Comparison of ENCODE assay signal across 8 cellular contexts in genomic region chr19:57499680-57500395, GRCh38. TPM values are rescaled to one million over a fixed set of nuclear protein-coding genes. Genes with fewer than 3 reads are reported as not detected.
DNase-seq lines count a peak whose midpoint lies in the region; ATAC-seq and TF ChIP-seq lines count a peak whose summit lies in the region.
"Not testable (repeated sequence)": the region's sequence is repeated elsewhere in the genome, so short reads cannot be mapped to it uniquely, and the experiment has no call there.

ZNF773 (plus strand) TSS chr19:57499938; CDS start chr19:57500081, 143 bp downstream.

- H3K27ac Mint-ChIP-seq in GM23338: not testable (repeated sequence)
- H3K27ac Mint-ChIP-seq in activated T-helper 2 cell treated with anti-CD3 and anti-CD28 coated beads, Interferon-gamma antibody, Interleukin-2, Interleukin-4, amounts not matched to agents 10 μg/mL and 5 μg/mL and 100 μg/mL, durations not matched to agents 14 hours and 24 hours and 36 hours: peak within 1 kb of the TSS; percentile 47
- peak within 1 kb of the TSS; percentile 52 for H3K27ac Mint-ChIP-seq in nephron progenitor cell

- POLR2A ChIA-PET in RWPE1 (lab: Yijun Ruan, JAX; ENCODE audit: low non-redundant PET): interaction anchor here (0.7 kb wide), 1 partner anchor 19 kb away, joined by 7 read pairs; no protein-coding TSS in a partner anchor

- peak; percentile 98 for ATAC-seq in GM23338
- ATAC-seq in stimulated activated naive CD8-positive, alpha-beta T cell treated with anti-CD3 and anti-CD28 coated beads, Interleukin-15, Interleukin-2, amounts not matched to agents 100 U/mL and 50 U/mL, for 24 hours: peak; percentile 100

- not testable (repeated sequence) for H3K27me3 Mint-ChIP-seq in GM23338 (ENCODE audit: insufficient read depth, low read depth, poor library complexity); activated T-helper 2 cell treated with anti-CD3 and anti-CD28 coated beads, Interferon-gamma antibody, Interleukin-2, Interleukin-4, amounts not matched to agents 10 μg/mL and 5 μg/mL and 100 μg/mL, durations not matched to agents 14 hours and 24 hours and 36 hours (ENCODE audit: low read depth); nephron progenitor cell (ENCODE audit: low read depth, poor library complexity)

- CTCF ChIA-PET in RWPE1 (lab: Yijun Ruan, JAX): not testable (repeated sequence)

- H3K4me1 ChIP-seq in GM23338 (ENCODE audit: insufficient read depth): not testable (repeated sequence)

- peaks cover 28% of the 10 kb centered on the region for H3K79me2 ChIP-seq in GM23338 (replicated peaks; ENCODE audit: insufficient read depth)

- peak within 1 kb of the TSS; percentile 71 for H3K4me3 ChIP-seq in GM23338

- not testable (repeated sequence) for H3K27ac ChIP-seq in GM23338 (ENCODE audit: low read depth)
- peak within 1 kb of the TSS; percentile 80 for H3K27ac ChIP-seq in RWPE1

- H3F3A ChIP-seq in GM23338 (replicated peaks; ENCODE audit: low read depth): not testable (repeated sequence)

- DNase-seq in EH (ENCODE audit: low read depth) (peak; percentile 95), GM23338 (ENCODE audit: low spot score) (peak; percentile 98), LHCN-M2 (ENCODE audit: low read depth) (peak; percentile 94), RWPE1 (ENCODE audit: low spot score) (peak; percentile 85), fibroblast of the conjunctiva (ENCODE audit: low read depth) (peak; percentile 90), nephron progenitor cell (peak; percentile 96)
- peak; percentile 93 for DNase-seq in activated T-helper 2 cell treated with anti-CD3 and anti-CD28 coated beads, Interferon-gamma antibody, Interleukin-2, Interleukin-4, amounts not matched to agents 10 μg/mL and 5 μg/mL and 100 μg/mL, durations not matched to agents 14 hours and 24 hours and 36 hours (ENCODE audit: low spot score)
- DNase-seq in stimulated activated naive CD8-positive, alpha-beta T cell treated with anti-CD3 and anti-CD28 coated beads, Interleukin-15, Interleukin-2, amounts not matched to agents 100 U/mL and 50 U/mL, for 24 hours: peak; percentile 96

- H3K9me3 Mint-ChIP-seq in GM23338: not testable (repeated sequence)
- H3K9me3 Mint-ChIP-seq in activated T-helper 2 cell treated with anti-CD3 and anti-CD28 coated beads, Interferon-gamma antibody, Interleukin-2, Interleukin-4, amounts not matched to agents 10 μg/mL and 5 μg/mL and 100 μg/mL, durations not matched to agents 14 hours and 24 hours and 36 hours: peaks cover 60% of the 10 kb centered on the region
- peaks cover 87% of the 10 kb centered on the region for H3K9me3 Mint-ChIP-seq in nephron progenitor cell

- not testable (repeated sequence) for H4K20me1 ChIP-seq in GM23338 (replicated peaks; ENCODE audit: insufficient read depth)

- intact Hi-C loops in activated T-helper 2 cell treated with anti-CD3 and anti-CD28 coated beads, Interferon-gamma antibody, Interleukin-2, Interleukin-4, amounts not matched to agents 10 μg/mL and 5 μg/mL and 100 μg/mL, durations not matched to agents 14 hours and 24 hours and 36 hours (cut with micrococcal nuclease): loop anchor here (1.0 kb wide), 1 partner anchor 13 kb away; the partner anchor contains the start of gene ZNF419

- H3K27me3 ChIP-seq in GM23338 (ENCODE audit: insufficient read depth): not testable (repeated sequence)

- H2AFZ ChIP-seq in GM23338: not testable (repeated sequence)

- not testable (repeated sequence) for H3K4me1 Mint-ChIP-seq in GM23338
- H3K4me1 Mint-ChIP-seq in activated T-helper 2 cell treated with anti-CD3 and anti-CD28 coated beads, Interferon-gamma antibody, Interleukin-2, Interleukin-4, amounts not matched to agents 10 μg/mL and 5 μg/mL and 100 μg/mL, durations not matched to agents 14 hours and 24 hours and 36 hours (ENCODE audit: low read depth): peaks cover 16% of the 10 kb centered on the region
- H3K4me1 Mint-ChIP-seq in nephron progenitor cell: peaks cover 17% of the 10 kb centered on the region

- TF ChIP-seq CTCF in GM23338 (conservative IDR thresholded peaks at IDR 0.05; ENCODE audit: low read depth in 2 of 2); RWPE1 (conservative IDR thresholded peaks at IDR 0.05; ENCODE audit: low read depth); nephron progenitor cell (IDR thresholded peaks at IDR 0.05): not testable (repeated sequence)

- H3K36me3 Mint-ChIP-seq in GM23338 (ENCODE audit: low read depth) (peaks cover 36% of the 10 kb centered on the region), nephron progenitor cell (ENCODE audit: low read depth) (peaks cover 71% of the 10 kb centered on the region)
- H3K36me3 Mint-ChIP-seq in activated T-helper 2 cell treated with anti-CD3 and anti-CD28 coated beads, Interferon-gamma antibody, Interleukin-2, Interleukin-4, amounts not matched to agents 10 μg/mL and 5 μg/mL and 100 μg/mL, durations not matched to agents 14 hours and 24 hours and 36 hours (ENCODE audit: low read depth): peaks cover 53% of the 10 kb centered on the region

- H3K9me2 ChIP-seq in GM23338 (ENCODE audit: insufficient read depth): not testable (repeated sequence)

- peak within 1 kb of the TSS; percentile 82 for H3K4me2 ChIP-seq in GM23338

- H3K36me3 ChIP-seq in GM23338 (ENCODE audit: insufficient read depth): not testable (repeated sequence)

- H3K4me3 Mint-ChIP-seq in GM23338 (peak within 1 kb of the TSS; percentile 82), nephron progenitor cell (peak within 1 kb of the TSS; percentile 83)
- peak within 1 kb of the TSS; percentile 76 for H3K4me3 Mint-ChIP-seq in activated T-helper 2 cell treated with anti-CD3 and anti-CD28 coated beads, Interferon-gamma antibody, Interleukin-2, Interleukin-4, amounts not matched to agents 10 μg/mL and 5 μg/mL and 100 μg/mL, durations not matched to agents 14 hours and 24 hours and 36 hours (ENCODE audit: low read depth)

TF ChIP-seq in GM23338, 12 proteins besides CTCF, POLR2A, EP300 and RAD21 (continues in another document):
- TF ChIP-seq ETS1 (IDR thresholded peaks at IDR 0.05) (peak; percentile 84), POLR2AphosphoS5 (IDR thresholded peaks at IDR 0.05; ENCODE audit: low read depth) (peak; percentile 91)

RNA-seq across cellular contexts. Expression of gene ZNF773, which starts in this region (rescaled TPM):
- 3.8 and 12.9 TPM in 2 replicates for total RNA-seq in GM23338 (2014; rRNA removed; shearing (Covaris generic))
- 4.1 and 4.2 TPM in 2 replicates for polyA plus RNA-seq in GM23338 (2016; fragmentation: Nextera tagmentation; extraction: Ambion mirVana)
- 6.3 and 11.3 TPM in 2 replicates for total RNA-seq in LHCN-M2 (2014; rRNA removed)
- 3.6 TPM for polyA plus RNA-seq in LHCN-M2 (2012)
- 4.5 and 6.0 TPM in 2 replicates for total RNA-seq in activated T-helper 2 cell treated with anti-CD3 and anti-CD28 coated beads, Interferon-gamma antibody, Interleukin-2, Interleukin-4, amounts not matched to agents 10 μg/mL and 5 μg/mL and 100 μg/mL, durations not matched to agents 14 hours and 24 hours and 36 hours
